ENCODE assay signal across 13 cellular contexts in the genomic region with DNA sequence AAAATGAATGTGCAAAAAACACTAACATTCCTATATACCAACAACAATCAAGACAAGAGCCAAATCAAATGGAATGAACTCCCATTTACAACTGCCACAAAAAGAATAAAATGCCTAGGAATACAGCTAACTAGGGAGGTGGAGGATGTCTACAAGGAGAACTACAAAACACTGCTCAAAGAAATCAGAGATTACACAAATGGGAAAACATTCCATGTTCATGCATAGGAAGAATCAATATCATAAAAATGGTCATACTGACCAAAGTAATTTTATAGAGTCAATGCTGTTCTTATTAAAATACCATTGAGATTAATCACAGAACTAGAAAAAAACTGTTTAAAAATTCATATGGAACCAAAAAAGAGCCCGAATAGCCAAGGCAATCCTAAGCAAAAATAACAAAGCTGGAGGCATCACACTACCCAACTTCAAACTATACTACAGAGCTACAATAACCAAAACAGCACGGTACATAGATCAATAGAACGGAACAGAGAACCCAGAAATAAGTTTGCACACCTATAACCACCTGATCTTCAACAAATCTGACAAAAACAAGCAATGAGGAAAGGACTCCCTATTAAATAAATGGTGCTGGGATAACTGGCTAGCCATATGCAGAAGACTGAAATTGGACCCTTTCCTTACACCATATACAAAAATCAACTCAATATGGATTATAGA. TPM values are rescaled to one million over a fixed set of nuclear protein-coding genes. Genes with fewer than 3 reads are reported as not detected.
DNase-seq lines count a peak whose midpoint lies in the region; ATAC-seq, FAIRE-seq and TF ChIP-seq lines count a peak whose summit lies in the region.
"Not testable (repeated sequence)": the region's sequence is repeated elsewhere in the genome, so short reads cannot be mapped to it uniquely, and the experiment has no call there.
"Had no signal": no experiment of that assay in that cellular context is flagged by ENCODE, and none has a peak within 500 bp of the region (broad histone marks: within the 10 kb centered on the region; RNA-seq: fewer than 3 reads in every experiment).

No MANE protein-coding gene starts in this region.

- not testable (repeated sequence) for TF ChIP-seq POLR2A in K562 (conservative IDR thresholded peaks at IDR 0.05)

- H3K27me3 ChIP-seq in PC-3 (ENCODE audit: low read length); K562 (ENCODE audit: control insufficient read depth in 2 of 2, insufficient read depth in 2 of 2, low read length in 2 of 2): not testable (repeated sequence)

- not testable (repeated sequence) for H2AFZ ChIP-seq in PC-3 (ENCODE audit: low read length); K562 (ENCODE audit: low read depth, low read length)

- not testable (repeated sequence) for H3K27me3 Mint-ChIP-seq in progenitor cell of endocrine pancreas

- TF ChIP-seq RAD21 in K562 (CRISPR knock-in tag; conservative IDR thresholded peaks at IDR 0.05 in 1 of 2, IDR thresholded peaks at IDR 0.05 in 1 of 2), result not testable (repeated sequence)

- H3K4me2 ChIP-seq in PC-3 (ENCODE audit: low read length); K562 (ENCODE audit: insufficient read depth, low read length): not testable (repeated sequence)

- H3K79me2 ChIP-seq in PC-3 (ENCODE audit: low read length), result peaks cover 31% of the 10 kb centered on the region
- H3K79me2 ChIP-seq in K562 (ENCODE audit: control insufficient read depth, insufficient read depth, low read length), result peaks cover 94% of the 10 kb centered on the region

- not testable (repeated sequence) for TF ChIP-seq EP300 in K562 (IDR thresholded peaks at IDR 0.05; ENCODE audit: low read length)

- not testable (repeated sequence) for H3K9me2 ChIP-seq in PC-3 (replicated peaks; ENCODE audit: low read length)

- WGBS in K562 (ENCODE audit: insufficient coverage, low coverage, missing lambda C conversion rate), result 84% methylated on average over 3 of the region's 3 CpGs

- not testable (repeated sequence) for FAIRE-seq in K562 (lab: Jason Lieb, UNC)

- not testable (repeated sequence) for H3K9ac ChIP-seq in PC-3 (ENCODE audit: low read length); K562 (ENCODE audit: insufficient read depth in 1 of 2, low read depth in 2 of 2, low read length in 2 of 2)

- not testable (repeated sequence) for TF ChIP-seq CTCF in HEK293 (tag by site-specific recombination; IDR thresholded peaks at IDR 0.05); PC-3 (conservative IDR thresholded peaks at IDR 0.05; ENCODE audit: low read depth, low read length); K562 (IDR thresholded peaks at IDR 0.05 in 2 of 3, conservative IDR thresholded peaks at IDR 0.05 in 1 of 3; ENCODE audit: insufficient read depth in 2 of 3, low read depth in 1 of 3, low read length in 3 of 3); progenitor cell of endocrine pancreas (IDR thresholded peaks at IDR 0.05; ENCODE audit: unreplicated experiment)

- CTCF ChIA-PET in HEK293 (lab: Yijun Ruan, JAX) (interaction anchor here (0.9 to 2.9 kb wide), 4 partner anchors 23 to 356 kb away, joined by 3 to 13 read pairs (median 5); no protein-coding TSS in a partner anchor), PC-3 (lab: Charles Lee) (interaction anchor here (1.8 kb wide), 1 partner anchor 33 kb away, joined by 5 read pairs; no protein-coding TSS in a partner anchor)
- CTCF ChIA-PET in K562 (lab: Yijun Ruan, JAX; ENCODE audit: low intra/inter-chr PET ratio), result not testable (repeated sequence)

- not testable (repeated sequence) for H3F3A ChIP-seq in PC-3 (ENCODE audit: low read length, unreplicated experiment)

- H3K27ac ChIP-seq in HEK293 (ENCODE audit: extremely low read depth, low read depth, low read length); K562 (ENCODE audit: extremely low read depth, low read depth, low read length): not testable (repeated sequence)
- H3K27ac ChIP-seq in PC-3 (ENCODE audit: low read length) (peak overlapping the region; percentile 48), angular gyrus (ENCODE audit: low read depth, low read length) (peak overlapping the region; percentile 29), temporal lobe (ENCODE audit: low read depth, low read length) (peak overlapping the region; percentile 27)

- not testable (repeated sequence) for BruUV-seq in PC-3 (replicated peaks; lab: Mats Ljungman, UMichigan); K562 (replicated peaks; lab: Mats Ljungman, UMichigan)

- H3K4me3 Mint-ChIP-seq in progenitor cell of endocrine pancreas (ENCODE audit: low read depth), result not testable (repeated sequence)

- not testable (repeated sequence) for H3K4me1 Mint-ChIP-seq in progenitor cell of endocrine pancreas (ENCODE audit: low read depth)

- peak; percentile 88 for ATAC-seq in PC-3
- not testable (repeated sequence) for ATAC-seq in K562

- H3K9me3 Mint-ChIP-seq in progenitor cell of endocrine pancreas (ENCODE audit: low read depth), result peaks cover 32% of the 10 kb centered on the region

- not testable (repeated sequence) for H4K20me1 ChIP-seq in PC-3 (ENCODE audit: low read length)
- H4K20me1 ChIP-seq in K562 (replicated peaks; ENCODE audit: control insufficient read depth, insufficient read depth, low read length), result peaks cover 13% of the 10 kb centered on the region; the same call in 1 of the 2 replicates

- intact Hi-C loops in PC-3 (cut with micrococcal nuclease); K562 (cut with micrococcal nuclease): not testable (repeated sequence)

- not testable (repeated sequence) for H3K36me3 ChIP-seq in HEK293 (ENCODE audit: control insufficient read depth in 2 of 2, insufficient read depth in 1 of 2, low read length in 2 of 2); PC-3 (ENCODE audit: low read depth, low read length)
- peaks cover 27% of the 10 kb centered on the region; the same call in 1 of the 3 replicates for H3K36me3 ChIP-seq in K562 (ENCODE audit: control insufficient read depth, insufficient read depth, low read length)

- DNase-seq in EH (ENCODE audit: low read depth) (peak; percentile 18), PC-3 (peak; percentile 68)
- DNase-seq in K562 (ENCODE audit: extremely low read depth in 1 of 4, low spot score in 3 of 4); progenitor cell of endocrine pancreas (ENCODE audit: low spot score, unreplicated experiment): not testable (repeated sequence)

- not testable (repeated sequence) for H3K9me3 ChIP-seq in HEK293 (ENCODE audit: control insufficient read depth, insufficient read depth, low read depth, low read length); PC-3 (ENCODE audit: low read length); K562 (replicated peaks; ENCODE audit: control insufficient read depth, insufficient read depth, low read depth, low read length)

- in situ Hi-C loops in K562 (cut with MboI), result not testable (repeated sequence)

- peak overlapping the region; percentile 19 for H3K27ac Mint-ChIP-seq in progenitor cell of endocrine pancreas

- not testable (repeated sequence) for H3K4me1 ChIP-seq in HEK293 (ENCODE audit: control insufficient read depth, insufficient read depth, low read length)
- H3K4me1 ChIP-seq in PC-3 (ENCODE audit: insufficient read depth, low read length) (peaks cover 12% of the 10 kb centered on the region), K562 (replicated peaks in 1 of 2; ENCODE audit: control insufficient read depth in 2 of 2, insufficient read depth in 2 of 2, low read length in 2 of 2) (peaks cover 25 to 43% of the 10 kb centered on the region in 2 experiments)

- POLR2A ChIA-PET in HEK293 (lab: Yijun Ruan, JAX), result not testable (repeated sequence)
- POLR2A ChIA-PET in PC-3 (lab: Charles Lee; ENCODE audit: unreplicated experiment), result interaction anchor here (0.6 kb wide), 1 partner anchor 51 kb away, joined by 13 read pairs; no protein-coding TSS in a partner anchor
- POLR2A ChIA-PET in K562 (lab: Yijun Ruan, JAX), result interaction anchor here (0.9 to 1.2 kb wide), 3 partner anchors 9 to 26 kb away, joined by 3 read pairs; no protein-coding TSS in a partner anchor

- H3K9me1 ChIP-seq in K562 (ENCODE audit: control insufficient read depth, insufficient read depth, low read length), result not testable (repeated sequence)

- H3K4me3 ChIP-seq in HEK293 (ENCODE audit: low read depth, low read length); PC-3 (ENCODE audit: low read length); K562: not testable (repeated sequence)

- H3K36me3 Mint-ChIP-seq in progenitor cell of endocrine pancreas (ENCODE audit: insufficient read depth), result peaks cover 18% of the 10 kb centered on the region

RNA-seq across cellular contexts. Expression of a gene that starts 7.7 kb away (rescaled TPM):
- total RNA-seq in PC-3 (2014; rRNA removed), result 41.7 and 49.5 TPM in 2 replicates
- total RNA-seq in K562 (2011; cell fraction: chromatin; rRNA removed; ENCODE audit: low replicate concordance), result 20.1 and 44.2 TPM in 2 replicates
- 39.1 and 40.0 TPM in 2 replicates for total RNA-seq in K562 (2011; cell fraction: nucleolus; rRNA removed)
- 28.1 and 28.7 TPM in 2 replicates for total RNA-seq in K562 (2011; cell fraction: nucleoplasm; rRNA removed)
- 63.7 and 104 TPM in 2 replicates for total RNA-seq in K562 (2014; rRNA removed)
- 10.4 and 12.6 TPM in 2 replicates for total RNA-seq in K562 (2014; rRNA removed; fragmentation: Illumina TruSeq; extraction: Trizol)
- 29.7 and 31.9 TPM in 2 replicates for total RNA-seq in K562 (2015; rRNA removed; fragmentation: Illumina TruSeq; extraction: Trizol)
- 118 and 121 TPM in 2 replicates for total RNA-seq in K562 (2021)
- 6.7 and 23.0 TPM in 2 replicates for polyA plus RNA-seq in K562 (2011; rRNA removed)
- polyA plus RNA-seq in K562 (2011; cell fraction: cytosol; rRNA removed), result 22.2 and 53.4 TPM in 2 replicates
- polyA plus RNA-seq in K562 (2011; cell fraction: nucleus; rRNA removed), result 41.7 and 48.0 TPM in 2 replicates
- polyA plus RNA-seq in K562 (2012), result 94.4 and 104 TPM in 2 replicates
- polyA plus RNA-seq in K562 (2014; fragmentation: Illumina TruSeq; extraction: Trizol), result 38.3 and 84.8 TPM in 2 replicates
- under 1 TPM in 1 of 2 experiments, not detected in 1; 0.14 TPM for polyA plus RNA-seq in K562 (2014; fragmentation: Nextera tagmentation; extraction: Ambion mirVana)
- 40.6 and 50.4 TPM in 2 replicates for polyA plus RNA-seq in K562 (2014; rRNA removed)
- 4.8 and 6.1 TPM in 2 replicates for polyA minus RNA-seq in K562 (2011; rRNA and poly(A)+ RNA removed)
- polyA minus RNA-seq in K562 (2011; cell fraction: cytosol; rRNA and poly(A)+ RNA removed), result 45.0 and 94.2 TPM in 2 replicates
- 10.6 and 16.9 TPM in 2 replicates for polyA minus RNA-seq in K562 (2011; cell fraction: nucleus; rRNA and poly(A)+ RNA removed)
- 31.4 and 32.8 TPM in 2 replicates for total RNA-seq in progenitor cell of endocrine pancreas
- 6.1 TPM for total RNA-seq in temporal lobe

RNA-seq across cellular contexts. Expression of a gene that starts 21.2 kb away (rescaled TPM):
- total RNA-seq in PC-3 (2014; rRNA removed), result 0.40 and 0.58 TPM in 2 replicates
- total RNA-seq in K562 (2011; cell fraction: chromatin; rRNA removed; ENCODE audit: low replicate concordance), result 5.4 and 12.8 TPM in 2 replicates
- total RNA-seq in K562 (2011; cell fraction: nucleolus; rRNA removed), result 7.2 and 7.5 TPM in 2 replicates
- total RNA-seq in K562 (2011; cell fraction: nucleoplasm; rRNA removed), result 3.4 and 5.4 TPM in 2 replicates
- not detected in 2 replicates for total RNA-seq in K562 (2014; rRNA removed)
- not detected in 2 replicates for total RNA-seq in K562 (2014; rRNA removed; fragmentation: Illumina TruSeq; extraction: Trizol)
- total RNA-seq in K562 (2015; rRNA removed; fragmentation: Illumina TruSeq; extraction: Trizol), result 0.08 and 0.25 TPM in 2 replicates
- 0.74 and 1.1 TPM in 2 replicates for total RNA-seq in K562 (2021)
- polyA plus RNA-seq in K562 (2011; rRNA removed), result 0.11 and 0.41 TPM in 2 replicates
- polyA plus RNA-seq in K562 (2011; cell fraction: cytosol; rRNA removed), result 0.19 and 0.69 TPM in 2 replicates
- 2.6 and 3.7 TPM in 2 replicates for polyA plus RNA-seq in K562 (2011; cell fraction: nucleus; rRNA removed)
- polyA plus RNA-seq in K562 (2012), result 1.5 and 3.0 TPM in 2 replicates
- not detected in 2 replicates for polyA plus RNA-seq in K562 (2014; fragmentation: Illumina TruSeq; extraction: Trizol)
- not detected for polyA plus RNA-seq in K562 (2014; fragmentation: Nextera tagmentation; extraction: Ambion mirVana)
- polyA plus RNA-seq in K562 (2014; rRNA removed), result 0.50 and 1.6 TPM in 2 replicates
- polyA minus RNA-seq in K562 (2011; rRNA and poly(A)+ RNA removed), result 0.49 TPM in 1 of 2 replicates, not detected in the other
- not detected in 2 replicates for polyA minus RNA-seq in K562 (2011; cell fraction: cytosol; rRNA and poly(A)+ RNA removed)
- polyA minus RNA-seq in K562 (2011; cell fraction: nucleus; rRNA and poly(A)+ RNA removed), result 0.54 and 0.56 TPM in 2 replicates
- total RNA-seq in progenitor cell of endocrine pancreas, result 48.4 and 49.3 TPM in 2 replicates
- total RNA-seq in temporal lobe, result 0.98 TPM
- total RNA-seq: CD4-positive, CD25-positive, alpha-beta regulatory T cell; CD8-positive, alpha-beta memory T cell had no signal
- polyA plus RNA-seq: A549; AG04450; CD14-positive monocyte; CD4-positive, alpha-beta memory T cell; CD8-positive, alpha-beta memory T cell had no signal

RNA-seq across cellular contexts. Expression of a gene that starts 52.0 kb away (rescaled TPM):
- total RNA-seq in PC-3 (2014; rRNA removed) (45.7 and 53.9 TPM in 2 replicates), K562 (2014; rRNA removed) (56.4 and 67.6 TPM in 2 replicates), K562 (2014; rRNA removed; fragmentation: Illumina TruSeq; extraction: Trizol) (10.6 and 15.1 TPM in 2 replicates), K562 (2015; rRNA removed; fragmentation: Illumina TruSeq; extraction: Trizol) (29.6 and 29.8 TPM in 2 replicates), K562 (2021) (87.9 and 89.5 TPM in 2 replicates), progenitor cell of endocrine pancreas (145 and 147 TPM in 2 replicates), temporal lobe (41.1 TPM)
- 322 and 719 TPM in 2 replicates for total RNA-seq in K562 (2011; cell fraction: chromatin; rRNA removed; ENCODE audit: low replicate concordance)
- 292 and 343 TPM in 2 replicates for total RNA-seq in K562 (2011; cell fraction: nucleolus; rRNA removed)
- 326 and 359 TPM in 2 replicates for total RNA-seq in K562 (2011; cell fraction: nucleoplasm; rRNA removed)
- polyA plus RNA-seq in K562 (2011; rRNA removed) (81.3 and 221 TPM in 2 replicates), K562 (2014; fragmentation: Illumina TruSeq; extraction: Trizol) (37.4 and 43.3 TPM in 2 replicates), K562 (2014; fragmentation: Nextera tagmentation; extraction: Ambion mirVana) (1 to 10 TPM; 2.2 to 2.7 TPM), K562 (2014; rRNA removed) (58.2 and 80.7 TPM in 2 replicates)
- 98.8 and 159 TPM in 2 replicates for polyA plus RNA-seq in K562 (2011; cell fraction: cytosol; rRNA removed)
- polyA plus RNA-seq in K562 (2011; cell fraction: nucleus; rRNA removed), result 739 and 1,169 TPM in 2 replicates
- polyA plus RNA-seq in K562 (2012), result 51.7 and 64.9 TPM in 2 replicates
- polyA minus RNA-seq in K562 (2011; rRNA and poly(A)+ RNA removed), result 117 and 159 TPM in 2 replicates
- 32.4 and 62.6 TPM in 2 replicates for polyA minus RNA-seq in K562 (2011; cell fraction: cytosol; rRNA and poly(A)+ RNA removed)
- 91.6 and 197 TPM in 2 replicates for polyA minus RNA-seq in K562 (2011; cell fraction: nucleus; rRNA and poly(A)+ RNA removed)
